In genomic region chr17:35006961-35007360, GRCh38 we compare ENCODE assay signal across 24 cellular contexts. TPM values are rescaled to one million over a fixed set of nuclear protein-coding genes. Genes with fewer than 3 reads are reported as not detected.
DNase-seq lines count a peak whose midpoint lies in the region; ATAC-seq and TF ChIP-seq lines count a peak whose summit lies in the region.
"Had no signal": no experiment of that assay in that cellular context is flagged by ENCODE, and none has a peak within 500 bp of the region (broad histone marks: within the 10 kb centered on the region; RNA-seq: fewer than 3 reads in every experiment).

No MANE protein-coding gene starts in this region.

- H3K4me2 ChIP-seq in H9 (ENCODE audit: insufficient read depth, insufficient read length, low read length) = no peak overlapping the region

- no peak overlapping the region for H3K14ac ChIP-seq in H9 (ENCODE audit: insufficient read depth, low read length)

- peak overlapping the region; percentile 1 to 78 (median 30) for H3K27ac Mint-ChIP-seq in CD4-positive, alpha-beta memory T cell
- peak overlapping the region in 8 of 9 donors; percentile 1 to 83 (median 47) for H3K27ac Mint-ChIP-seq in naive thymus-derived CD4-positive, alpha-beta T cell
- H3K27ac Mint-ChIP-seq in H9 = peak overlapping the region in 1 of 3 experiments; percentile 27; a peak in 4 of 7 replicates

- no peak overlapping the region for H3K18ac ChIP-seq in H9 (ENCODE audit: insufficient read length, low read depth, low read length)

- POLR2A ChIA-PET in CD4-positive, alpha-beta memory T cell (lab: Charles Lee; ENCODE audit: partially characterized antibody) = interaction anchor here (0.6 to 1.6 kb wide), 4 partner anchors 40 to 100 kb away, joined by 3 to 4 read pairs (median 3); no protein-coding TSS in a partner anchor
- POLR2A ChIA-PET in Panc1 (lab: Charles Lee) = no interaction called here
- POLR2A ChIA-PET in naive thymus-derived CD4-positive, alpha-beta T cell (lab: Charles Lee) = interaction anchor here (1.1 kb wide), 1 partner anchor 16 kb away, joined by 3 read pairs; no protein-coding TSS in a partner anchor

- H3K23ac ChIP-seq in H9 (ENCODE audit: insufficient read length, low read depth, low read length) = no peak overlapping the region

- H2BK15ac ChIP-seq in H9 (ENCODE audit: low read depth, low read length) = no peak overlapping the region

- no peak overlapping the region for H3K56ac ChIP-seq in H9 (ENCODE audit: insufficient read length, low read depth, low read length)

- peaks cover 36 to 79% of the 10 kb centered on the region in 2 donors for H3K36me3 Mint-ChIP-seq in CD4-positive, alpha-beta memory T cell
- peaks cover 4 to 56% (median 12%) of the 10 kb centered on the region in 5 donors for H3K36me3 Mint-ChIP-seq in naive thymus-derived CD4-positive, alpha-beta T cell
- peaks cover 36 to 68% (median 64%) of the 10 kb centered on the region in 3 experiments; a peak in 6 of 7 replicates for H3K36me3 Mint-ChIP-seq in H9 (ENCODE audit: insufficient read depth in 1 of 3, low read depth in 3 of 3)

- no peaks in the 10 kb centered on the region for H3K9me3 Mint-ChIP-seq in CD4-positive, alpha-beta memory T cell
- H3K9me3 Mint-ChIP-seq in naive thymus-derived CD4-positive, alpha-beta T cell = no peaks in the 10 kb centered on the region
- no peaks in the 10 kb centered on the region for H3K9me3 Mint-ChIP-seq in H9

- no peak overlapping the region for H3K4me3 Mint-ChIP-seq in CD4-positive, alpha-beta memory T cell
- no peak overlapping the region for H3K4me3 Mint-ChIP-seq in naive thymus-derived CD4-positive, alpha-beta T cell
- H3K4me3 Mint-ChIP-seq in H9 = no peak overlapping the region

- H4K5ac ChIP-seq in H9 (ENCODE audit: insufficient read length, low read depth, low read length) = no peak overlapping the region

- H4K8ac ChIP-seq in H9 (replicated peaks; ENCODE audit: insufficient read length, low read depth, low read length) = no peak overlapping the region

- no peak for DNase-seq in CD4-positive, alpha-beta memory T cell
- DNase-seq in Panc1 (ENCODE audit: low read depth, low spot score) = no peak
- peak; percentile 42 for DNase-seq in cerebellar cortex (ENCODE audit: low spot score)
- DNase-seq in naive thymus-derived CD4-positive, alpha-beta T cell = no peak
- DNase-seq in stomach = no peak
- DNase-seq in H9 = no peak
- no peak for DNase-seq in MV-4-11 (lab: John Stamatoyannopoulos, UW)
- DNase-seq: activated CD8-positive, alpha-beta memory T cell treated with anti-CD3 and anti-CD28 coated beads, Interleukin-2, amount 50 U/mL, for 4 hours; activated naive CD4-positive, alpha-beta T cell; Caco-2; colonic mucosa; GM23248; heart left ventricle; MG63; NCI-H1436 treated with DMSO at 0.1 percent for 48 hours; NCI-H2171; NCI-H524 treated with DMSO at 0.1 percent for 48 hours; nucleus accumbens; retina; spleen; stimulated activated CD4-positive, alpha-beta T cell treated with anti-CD3 and anti-CD28 coated beads, Interleukin-4, amount 100 ng/mL, for 24 hours; T1000 had no signal

- TF ChIP-seq EP300 in stomach (IDR thresholded peaks at IDR 0.05) = no peak

- H3K4me3 ChIP-seq in CD4-positive, alpha-beta memory T cell (ENCODE audit: low read length in 2 of 2) = no peak overlapping the region
- H3K4me3 ChIP-seq in Panc1 (ENCODE audit: low read depth in 2 of 2, low read length in 2 of 2) (no peak overlapping the region), stomach (no peak overlapping the region)
- H3K4me3 ChIP-seq in naive thymus-derived CD4-positive, alpha-beta T cell (ENCODE audit: low read length) = no peak overlapping the region
- H3K4me3 ChIP-seq: colonic mucosa, GM23248, heart left ventricle, MG63, SK-N-MC, spleen had no signal

- TF ChIP-seq POLR2A in stomach (IDR thresholded peaks at IDR 0.05) = no peak

- no peaks in the 10 kb centered on the region for H3K79me1 ChIP-seq in H9 (ENCODE audit: insufficient read depth, low read depth, low read length, poor library complexity, severe bottlenecking)

- H4K91ac ChIP-seq in H9 (ENCODE audit: insufficient read length, low read depth, low read length) = no peak overlapping the region

- intact Hi-C loops in CD4-positive, alpha-beta memory T cell (cut with micrococcal nuclease) = no loop called here
- intact Hi-C loops in Panc1 (cut with micrococcal nuclease; ENCODE audit: unreplicated experiment) (no loop called here), stomach (cut with DNase I; ENCODE audit: low total_unique reads) (loop anchor here (10.0 kb wide), 1 partner anchor 88 kb away; no protein-coding TSS in a partner anchor)
- intact Hi-C loops in naive thymus-derived CD4-positive, alpha-beta T cell (cut with micrococcal nuclease) = no loop called here

- H2BK5ac ChIP-seq in H9 (ENCODE audit: insufficient read length, low read length) = no peak overlapping the region

- H2BK20ac ChIP-seq in H9 (ENCODE audit: low read depth, low read length, poor library complexity, severe bottlenecking) = no peak overlapping the region

- H2AFZ ChIP-seq in H9 (ENCODE audit: low read length) = no peak overlapping the region
- H2AFZ ChIP-seq: GM23248 had no signal

- no peak overlapping the region for H2BK120ac ChIP-seq in H9 (ENCODE audit: low read depth, low read length, poor library complexity, severe bottlenecking)

- ATAC-seq in Panc1 (0 out of 2 replicates have a peak, but pooled peaks have one; percentile 13), HG03354 (IDR thresholded peaks at IDR 0.05; ENCODE audit: poor library complexity, severe bottlenecking, unreplicated experiment) (no peak)
- no peak for ATAC-seq in naive thymus-derived CD4-positive, alpha-beta T cell
- ATAC-seq: heart left ventricle had no signal

- 35 to 95% (median 87%) methylated on average over 1 of the region's 1 CpG for WGBS in stomach, 5 donors
- WGBS in H9 (ENCODE audit: extremely low coverage, insufficient read length, low lambda C conversion rate) = no CpG with 5 or more reads among the region's 1 CpG

- H4K20me1 ChIP-seq in H9 (ENCODE audit: control insufficient read depth, insufficient read depth, insufficient read length) = no peaks in the 10 kb centered on the region

- no peaks in the 10 kb centered on the region for H3K27me3 ChIP-seq in CD4-positive, alpha-beta memory T cell (ENCODE audit: insufficient read depth, low read length)
- H3K27me3 ChIP-seq in Panc1 (ENCODE audit: control insufficient read depth, insufficient read depth, low read length) (no peaks in the 10 kb centered on the region), stomach (no peaks in the 10 kb centered on the region), H9 (ENCODE audit: insufficient read depth, low read length) (no peaks in the 10 kb centered on the region)
- H3K27me3 ChIP-seq in naive thymus-derived CD4-positive, alpha-beta T cell (ENCODE audit: control insufficient read depth in 2 of 2, insufficient read depth in 2 of 2, low read length in 2 of 2) = no peaks in the 10 kb centered on the region
- H3K27me3 ChIP-seq: colonic mucosa, heart left ventricle, MG63, spleen had no signal

- no peak overlapping the region for H3K4ac ChIP-seq in H9 (ENCODE audit: low read depth, low read length)

- peaks cover 31% of the 10 kb centered on the region for H3K36me3 ChIP-seq in CD4-positive, alpha-beta memory T cell (ENCODE audit: insufficient read depth, low read length)
- H3K36me3 ChIP-seq in Panc1 (ENCODE audit: control insufficient read depth, insufficient read depth, low read length) (no peaks in the 10 kb centered on the region), stomach (peaks cover 18 to 96% (median 89%) of the 10 kb centered on the region in 4 donors)
- H3K36me3 ChIP-seq in naive thymus-derived CD4-positive, alpha-beta T cell (ENCODE audit: control insufficient read depth in 2 of 3, insufficient read depth in 3 of 3, low read length in 3 of 3) = peaks cover 0 to 60% (median 11%) of the 10 kb centered on the region in 3 experiments
- H3K36me3 ChIP-seq: colonic mucosa had no signal

- H3K4me1 ChIP-seq in CD4-positive, alpha-beta memory T cell (ENCODE audit: insufficient read depth, low read length) = no peaks in the 10 kb centered on the region
- H3K4me1 ChIP-seq in Panc1 (ENCODE audit: control insufficient read depth, insufficient read depth, low read length) (no peaks in the 10 kb centered on the region), stomach (peaks cover 4 to 18% (median 12%) of the 10 kb centered on the region in 4 donors), H9 (ENCODE audit: insufficient read depth, low read length) (peaks cover 4% of the 10 kb centered on the region; the same call in 1 of the 2 replicates)
- H3K4me1 ChIP-seq in naive thymus-derived CD4-positive, alpha-beta T cell (ENCODE audit: control insufficient read depth in 2 of 2, insufficient read depth in 2 of 2, low read length in 2 of 2) = no peaks in the 10 kb centered on the region
- H3K4me1 ChIP-seq: Caco-2, colonic mucosa, spleen had no signal

- TF ChIP-seq CTCF in Panc1 (IDR thresholded peaks at IDR 0.05) (no peak), stomach (IDR thresholded peaks at IDR 0.05) (no peak), H9 (conservative IDR thresholded peaks at IDR 0.05) (no peak)

- CTCF ChIA-PET in CD4-positive, alpha-beta memory T cell (lab: Charles Lee; ENCODE audit: partially characterized antibody) = no interaction called here
- CTCF ChIA-PET in Panc1 (lab: Charles Lee) = no interaction called here
- CTCF ChIA-PET in naive thymus-derived CD4-positive, alpha-beta T cell (lab: Charles Lee) = interaction anchor here (1.6 kb wide), 1 partner anchor 8 kb away, joined by 7 read pairs; no protein-coding TSS in a partner anchor

- in situ Hi-C loops in Panc1 (cut with HindIII; ENCODE audit: low pct_unique_long_range_greater_than_20kb, low sequenced_read_pairs) = no loop called here

- no peaks in the 10 kb centered on the region for H3K9me3 ChIP-seq in CD4-positive, alpha-beta memory T cell (ENCODE audit: control insufficient read depth in 1 of 2, low read length in 2 of 2)
- H3K9me3 ChIP-seq in Panc1 (ENCODE audit: control insufficient read depth, insufficient read depth, low read depth, low read length) (no peaks in the 10 kb centered on the region), stomach (no peaks in the 10 kb centered on the region), H9 (ENCODE audit: control insufficient read depth, low read depth, low read length) (no peaks in the 10 kb centered on the region)
- no peaks in the 10 kb centered on the region for H3K9me3 ChIP-seq in naive thymus-derived CD4-positive, alpha-beta T cell (ENCODE audit: control insufficient read depth in 2 of 3, low read length in 3 of 3)
- H3K9me3 ChIP-seq: Caco-2, colonic mucosa, heart left ventricle, MG63, spleen had no signal

- peaks cover 0 to 5% (median under 1%) of the 10 kb centered on the region in 4 donors for H3K4me1 Mint-ChIP-seq in CD4-positive, alpha-beta memory T cell
- peaks cover 0 to 9% (median 5%) of the 10 kb centered on the region in 7 donors for H3K4me1 Mint-ChIP-seq in naive thymus-derived CD4-positive, alpha-beta T cell
- H3K4me1 Mint-ChIP-seq in H9 = peaks cover 12 to 13% of the 10 kb centered on the region in 2 experiments

- no peaks in the 10 kb centered on the region for H3K79me2 ChIP-seq in H9 (ENCODE audit: insufficient read depth, low read length)

- no TSS peak for BruUV-seq in Panc1 (replicated peaks; lab: Mats Ljungman, UMichigan)

- H2BK12ac ChIP-seq in H9 (ENCODE audit: insufficient read length, low read depth, low read length) = no peak overlapping the region

- no peak overlapping the region for H3K27ac ChIP-seq in CD4-positive, alpha-beta memory T cell (ENCODE audit: low read depth, low read length)
- H3K27ac ChIP-seq in Panc1 (ENCODE audit: low read length) (no peak overlapping the region), stomach (no peak overlapping the region), H9 (ENCODE audit: insufficient read length, low read depth, low read length) (no peak overlapping the region)
- H3K27ac ChIP-seq in naive thymus-derived CD4-positive, alpha-beta T cell (ENCODE audit: low read depth, low read length) = no peak overlapping the region
- H3K27ac ChIP-seq: colonic mucosa, GM23248, heart left ventricle, SK-N-MC had no signal

- H3K23me2 ChIP-seq in H9 (ENCODE audit: insufficient read length, low read depth, low read length, poor library complexity, severe bottlenecking) = no peaks in the 10 kb centered on the region

- no peak overlapping the region for H2AK5ac ChIP-seq in H9 (ENCODE audit: insufficient read length, low read length)

- H3K9ac ChIP-seq in H9 (ENCODE audit: extremely low read depth, insufficient read length, low read length) = no peak overlapping the region
- H3K9ac ChIP-seq: GM23248 had no signal

- H3K27me3 Mint-ChIP-seq in CD4-positive, alpha-beta memory T cell = no peaks in the 10 kb centered on the region
- H3K27me3 Mint-ChIP-seq in naive thymus-derived CD4-positive, alpha-beta T cell = no peaks in the 10 kb centered on the region
- no peaks in the 10 kb centered on the region for H3K27me3 Mint-ChIP-seq in H9 (ENCODE audit: low read depth)

- no peak overlapping the region for H3T11ph ChIP-seq in H9 (ENCODE audit: low read length)

RNA-seq across cellular contexts. Expression of gene LIG3, which starts 26.6 kb away (rescaled TPM):
- 10 to 100 TPM; 41.9 to 50.8 TPM for total RNA-seq in CD4-positive, alpha-beta memory T cell
- 10 to 100 TPM in 1 of 2 donors, 1 to 10 TPM in 1; 7.7 to 16.3 TPM for polyA plus RNA-seq in CD4-positive, alpha-beta memory T cell
- total RNA-seq in Panc1 (2021; ENCODE audit: unreplicated experiment) (56.4 TPM), stomach (100 to 1,000 TPM in 1 of 5 donors, 10 to 100 TPM in 4; 20.3 to 212 (median 39.5) TPM), H9 (2021) (96.0 and 97.2 TPM in 2 replicates)
- polyA plus RNA-seq in Panc1 (2012; ENCODE audit: insufficient read length) = 32.5 TPM
- total RNA-seq in naive thymus-derived CD4-positive, alpha-beta T cell = 10 to 100 TPM; 50.2 to 60.3 (median 52.0) TPM
- polyA plus RNA-seq in naive thymus-derived CD4-positive, alpha-beta T cell = 10 to 100 TPM; 14.4 to 15.0 TPM
- 1 to 10 TPM; 4.7 to 7.8 (median 5.8) TPM for polyA plus RNA-seq in stomach

RNA-seq across cellular contexts. Expression of gene ZNF830, which starts 45.6 kb away (rescaled TPM):
- 10 to 100 TPM; 41.0 to 44.0 TPM for total RNA-seq in CD4-positive, alpha-beta memory T cell
- 10 to 100 TPM; 16.7 to 24.3 TPM for polyA plus RNA-seq in CD4-positive, alpha-beta memory T cell
- total RNA-seq in Panc1 (2021; ENCODE audit: unreplicated experiment) = 17.5 TPM
- 10.5 TPM for polyA plus RNA-seq in Panc1 (2012; ENCODE audit: insufficient read length)
- 10 to 100 TPM; 26.9 to 47.3 (median 44.9) TPM for total RNA-seq in naive thymus-derived CD4-positive, alpha-beta T cell
- 10 to 100 TPM; 20.6 to 30.1 TPM for polyA plus RNA-seq in naive thymus-derived CD4-positive, alpha-beta T cell
- total RNA-seq in stomach = 10 to 100 TPM in 2 of 5 donors, 1 to 10 TPM in 3; 7.7 to 20.2 (median 8.5) TPM
- 10 to 100 TPM in 1 of 3 donors, 1 to 10 TPM in 2; 9.0 to 10.7 (median 9.8) TPM for polyA plus RNA-seq in stomach
- 18.9 and 19.2 TPM in 2 replicates for total RNA-seq in H9 (2021)

RNA-seq across cellular contexts. Expression of gene CCT6B, which starts 45.7 kb away (rescaled TPM):
- total RNA-seq in CD4-positive, alpha-beta memory T cell = 1 to 10 TPM; 2.0 to 2.1 TPM
- 1 to 10 TPM in 1 of 2 donors, under 1 TPM in 1; 0.61 to 1.6 TPM for polyA plus RNA-seq in CD4-positive, alpha-beta memory T cell
- 1.5 TPM for total RNA-seq in Panc1 (2021; ENCODE audit: unreplicated experiment)
- 0.40 TPM for polyA plus RNA-seq in Panc1 (2012; ENCODE audit: insufficient read length)
- 1 to 10 TPM; 1.6 to 3.8 (median 2.4) TPM for total RNA-seq in naive thymus-derived CD4-positive, alpha-beta T cell
- polyA plus RNA-seq in naive thymus-derived CD4-positive, alpha-beta T cell = 1 to 10 TPM; 1.3 TPM
- 1 to 10 TPM in 2 of 5 donors, under 1 TPM in 1, not detected in 2; 0.45 to 8.6 (median 4.5) TPM for total RNA-seq in stomach
- 1 to 10 TPM in 2 of 3 donors, under 1 TPM in 1; 0.56 to 1.5 (median 1.4) TPM for polyA plus RNA-seq in stomach
- total RNA-seq in H9 (2021) = 1.4 and 1.7 TPM in 2 replicates

RNA-seq across cellular contexts. Expression of gene RFFL, which starts 56.5 kb away (rescaled TPM):
- 10 to 100 TPM; 72.1 to 82.3 TPM for total RNA-seq in CD4-positive, alpha-beta memory T cell
- polyA plus RNA-seq in CD4-positive, alpha-beta memory T cell = 10 to 100 TPM; 48.3 to 51.0 TPM
- total RNA-seq in Panc1 (2021; ENCODE audit: unreplicated experiment) (38.4 TPM), stomach (10 to 100 TPM; 10.7 to 31.0 (median 20.4) TPM), H9 (2021) (21.1 and 21.4 TPM in 2 replicates)
- polyA plus RNA-seq in Panc1 (2012; ENCODE audit: insufficient read length) = 19.4 TPM
- 10 to 100 TPM; 45.0 to 74.7 (median 55.7) TPM for total RNA-seq in naive thymus-derived CD4-positive, alpha-beta T cell
- polyA plus RNA-seq in naive thymus-derived CD4-positive, alpha-beta T cell = 10 to 100 TPM; 36.4 to 47.1 TPM
- 10 to 100 TPM in 1 of 3 donors, 1 to 10 TPM in 2; 6.2 to 14.5 (median 7.2) TPM for polyA plus RNA-seq in stomach
